Comparison of ENCODE assay signal across 8 cellular contexts in genomic region chr7:149772236-149772820, GRCh38. TPM values are rescaled to one million over a fixed set of nuclear protein-coding genes. Genes with fewer than 3 reads are reported as not detected.
DNase-seq lines count a peak whose midpoint lies in the region; ATAC-seq, FAIRE-seq and TF ChIP-seq lines count a peak whose summit lies in the region.

No MANE protein-coding gene starts in this region.

- H3K36me3 ChIP-seq in BLaER1 (peaks cover 33% of the 10 kb centered on the region), astrocyte (ENCODE audit: insufficient read depth, low read length) (no peaks in the 10 kb centered on the region), keratinocyte (ENCODE audit: control insufficient read depth in 2 of 2, extremely low read depth in 1 of 2, insufficient read depth in 2 of 2, low read length in 2 of 2) (no peaks in the 10 kb centered on the region)

- H3K9me3 Mint-ChIP-seq in astrocyte (ENCODE audit: unreplicated experiment): peaks cover 5% of the 10 kb centered on the region
- no peaks in the 10 kb centered on the region for H3K9me3 Mint-ChIP-seq in stimulated activated naive CD8-positive, alpha-beta T cell treated with anti-CD3 and anti-CD28 coated beads, Interleukin-15, amount 100 ng/mL, for 72 hours

- H3K79me2 ChIP-seq in astrocyte (ENCODE audit: insufficient read depth, low read length) (no peaks in the 10 kb centered on the region), keratinocyte (ENCODE audit: control insufficient read depth, insufficient read depth, low read length) (no peaks in the 10 kb centered on the region)

- H3K4me1 Mint-ChIP-seq in astrocyte (ENCODE audit: low read depth, unreplicated experiment): no peaks in the 10 kb centered on the region
- peaks cover 23% of the 10 kb centered on the region for H3K4me1 Mint-ChIP-seq in stimulated activated naive CD8-positive, alpha-beta T cell treated with anti-CD3 and anti-CD28 coated beads, Interleukin-15, amount 100 ng/mL, for 72 hours

- H3K27me3 ChIP-seq in BLaER1 (no peaks in the 10 kb centered on the region), astrocyte (ENCODE audit: insufficient read depth, low read length) (peaks cover 25% of the 10 kb centered on the region), keratinocyte (ENCODE audit: control insufficient read depth, extremely low read depth, insufficient read depth, low read length) (peaks cover 25% of the 10 kb centered on the region)

- peak overlapping the region; percentile 78 for H3K9ac ChIP-seq in BLaER1
- H3K9ac ChIP-seq in astrocyte (ENCODE audit: low read length): no peak overlapping the region
- no peak overlapping the region for H3K9ac ChIP-seq in keratinocyte (ENCODE audit: control insufficient read depth, extremely low read depth, insufficient read depth, low read length)

- H2AFZ ChIP-seq in astrocyte (ENCODE audit: low read depth, low read length): no peak overlapping the region
- no peak overlapping the region for H2AFZ ChIP-seq in keratinocyte (ENCODE audit: control insufficient read depth, low read length)

- H3K4me1 ChIP-seq in BLaER1: peaks cover 49% of the 10 kb centered on the region
- H3K4me1 ChIP-seq in astrocyte (ENCODE audit: insufficient read depth, low read length): no peaks in the 10 kb centered on the region
- no peaks in the 10 kb centered on the region for H3K4me1 ChIP-seq in keratinocyte (ENCODE audit: control insufficient read depth, extremely low read depth, insufficient read depth, low read length)

- no peaks in the 10 kb centered on the region for H3K9me1 ChIP-seq in keratinocyte (ENCODE audit: control insufficient read depth, extremely low read depth, insufficient read depth, low read length)

- H3K36me3 Mint-ChIP-seq in astrocyte (ENCODE audit: low read depth, unreplicated experiment): peaks cover 14% of the 10 kb centered on the region

- peak; percentile 52 for DNase-seq in HPDE6-E6E7 (ENCODE audit: extremely low spot score)
- no peak for DNase-seq in astrocyte (ENCODE audit: low read depth)
- DNase-seq in keratinocyte (ENCODE audit: low read depth, low spot score): no peak
- no peak for DNase-seq in stimulated activated naive CD8-positive, alpha-beta T cell treated with anti-CD3 and anti-CD28 coated beads, Interleukin-15, amount 100 ng/mL, for 72 hours

- H4K20me1 ChIP-seq in BLaER1 (peaks cover 20% of the 10 kb centered on the region), astrocyte (ENCODE audit: insufficient read depth, low read length) (peaks cover 7% of the 10 kb centered on the region), keratinocyte (ENCODE audit: control insufficient read depth, extremely low read depth, insufficient read depth, low read length) (no peaks in the 10 kb centered on the region)

- no peak overlapping the region for H3K27ac Mint-ChIP-seq in astrocyte (ENCODE audit: unreplicated experiment)
- H3K27ac Mint-ChIP-seq in stimulated activated naive CD8-positive, alpha-beta T cell treated with anti-CD3 and anti-CD28 coated beads, Interleukin-15, amount 100 ng/mL, for 72 hours: no peak overlapping the region

- H3K27ac ChIP-seq in BLaER1 (peak overlapping the region; percentile 77), astrocyte (ENCODE audit: low read depth, low read length) (no peak overlapping the region), keratinocyte (ENCODE audit: control insufficient read depth, insufficient read depth, low read length) (no peak overlapping the region)

- H3K27me3 Mint-ChIP-seq in astrocyte (ENCODE audit: low read depth, unreplicated experiment): peaks cover 25% of the 10 kb centered on the region
- peaks cover 28% of the 10 kb centered on the region for H3K27me3 Mint-ChIP-seq in stimulated activated naive CD8-positive, alpha-beta T cell treated with anti-CD3 and anti-CD28 coated beads, Interleukin-15, amount 100 ng/mL, for 72 hours

- H3K4me2 ChIP-seq in BLaER1 (peak overlapping the region; percentile 70), astrocyte (ENCODE audit: low read length) (peak overlapping the region; percentile 91), keratinocyte (ENCODE audit: control insufficient read depth, extremely low read depth, insufficient read depth, low read depth, low read length) (peak overlapping the region; percentile 58)

- dilution Hi-C loops in keratinocyte (cut with MboI; ENCODE audit: extremely low pct_ligation_motif_present, low sequenced_read_pairs): no loop called here

- H3K4me3 ChIP-seq in BLaER1: peak overlapping the region; percentile 77
- no peak overlapping the region for H3K4me3 ChIP-seq in astrocyte (ENCODE audit: insufficient read depth, low read depth, low read length)
- H3K4me3 ChIP-seq in keratinocyte (ENCODE audit: control insufficient read depth in 2 of 3, extremely low read depth in 1 of 3, insufficient read depth in 2 of 3, low read depth in 1 of 3, low read length in 3 of 3): peak overlapping the region; percentile 43 to 73 (median 67)

- peak; percentile 8 for ATAC-seq in stimulated activated naive CD8-positive, alpha-beta T cell treated with anti-CD3 and anti-CD28 coated beads, Interleukin-15, amount 100 ng/mL, for 72 hours
- ATAC-seq in GM18511 (IDR thresholded peaks at IDR 0.05; ENCODE audit: unreplicated experiment): no peak
- ATAC-seq in GM18858 (IDR thresholded peaks at IDR 0.05; ENCODE audit: unreplicated experiment): no peak
- no peak for ATAC-seq in HG03095 (IDR thresholded peaks at IDR 0.05; ENCODE audit: unreplicated experiment)

- FAIRE-seq in astrocyte (lab: Jason Lieb, UNC): no peak
- no peak for FAIRE-seq in keratinocyte (lab: Jason Lieb, UNC)

- peak overlapping the region; percentile 78 for H3K4me3 Mint-ChIP-seq in astrocyte (ENCODE audit: unreplicated experiment)
- H3K4me3 Mint-ChIP-seq in stimulated activated naive CD8-positive, alpha-beta T cell treated with anti-CD3 and anti-CD28 coated beads, Interleukin-15, amount 100 ng/mL, for 72 hours: peak overlapping the region; percentile 83 to 88

- H3K9me3 ChIP-seq in BLaER1 (no peaks in the 10 kb centered on the region), astrocyte (ENCODE audit: insufficient read depth, low read depth, low read length) (no peaks in the 10 kb centered on the region), keratinocyte (ENCODE audit: control insufficient read depth, low read depth, low read length) (no peaks in the 10 kb centered on the region)

- TF ChIP-seq CTCF in astrocyte (IDR thresholded peaks at IDR 0.05; ENCODE audit: insufficient read depth, low read depth, low read length) (no peak), keratinocyte (optimal IDR thresholded peaks at IDR 0.05 in 1 of 3, IDR thresholded peaks at IDR 0.05 in 1 of 3, conservative IDR thresholded peaks at IDR 0.05 in 1 of 3; ENCODE audit: extremely low read depth in 1 of 3, insufficient read depth in 2 of 3, low read length in 3 of 3) (no peak)

RNA-seq across cellular contexts. Expression of gene ZNF467, which starts 1.1 kb away (rescaled TPM):
- 16.5 and 16.6 TPM in 2 replicates for total RNA-seq in astrocyte
- polyA plus RNA-seq in keratinocyte: 0.31 to 0.93 TPM (median 0.52 TPM) in 3 replicates
- 0.61 TPM for polyA plus RNA-seq in keratinocyte (2011; ENCODE audit: low read depth)
- polyA plus RNA-seq in keratinocyte (2011; cell fraction: cytosol; rRNA removed): 0.57 and 1.2 TPM in 2 replicates
- polyA plus RNA-seq in keratinocyte (2011; cell fraction: nucleus; rRNA removed): 1.8 and 3.2 TPM in 2 replicates
- polyA plus RNA-seq in keratinocyte (2012; ENCODE audit: low replicate concordance): 1.0 and 3.0 TPM in 2 replicates
- polyA minus RNA-seq in keratinocyte: 0.23 to 0.33 TPM (median 0.26 TPM) in 3 replicates
- polyA minus RNA-seq in keratinocyte (2011; cell fraction: cytosol; rRNA and poly(A)+ RNA removed): 2.5 TPM
- polyA minus RNA-seq in keratinocyte (2011; cell fraction: nucleus; rRNA and poly(A)+ RNA removed): 1.0 and 1.2 TPM in 2 replicates
